27 cellular contexts compared by ENCODE assay signal in the genomic region with DNA sequence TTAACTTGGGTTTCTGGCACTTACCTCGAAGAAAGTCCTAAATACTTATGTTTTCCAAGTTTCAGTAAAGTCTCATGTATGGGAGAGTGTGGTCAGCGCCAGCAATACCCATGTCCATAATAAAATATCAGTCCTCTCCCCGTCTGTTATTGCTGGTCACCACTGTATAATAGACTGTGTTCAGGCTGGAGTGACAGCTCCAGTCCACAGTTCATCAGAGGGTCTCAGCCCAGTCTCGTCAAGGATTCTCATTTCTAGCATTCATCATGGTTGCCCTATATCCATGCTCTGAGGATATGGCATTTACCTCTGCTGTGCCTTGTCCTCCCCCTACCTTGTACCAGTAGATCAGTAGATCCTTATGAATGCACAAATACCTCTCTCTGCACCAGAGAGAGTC.
"Had no signal": no experiment of that assay in that cellular context is flagged by ENCODE, and none has a peak within 500 bp of the region (broad histone marks: within the 10 kb centered on the region; RNA-seq: fewer than 3 reads in every experiment).

No MANE protein-coding gene starts in this region.

- H3K4me1 Mint-ChIP-seq: stimulated activated effector memory CD8-positive, alpha-beta T cell treated with anti-CD3 and anti-CD28 coated beads, Interleukin-12 subunit alpha, Interleukin-12 subunit beta, amount 100 ng/mL, for 72 hours; stimulated activated naive B cell treated with anti-CD40 and anti-IgM and Interleukin-4, amounts not matched to agents 10 μg/mL and 1 μg/mL and 100 μg/mL, for 72 hours; stimulated activated naive CD8-positive, alpha-beta T cell treated with anti-CD3 and anti-CD28 coated beads, Interleukin-15, amount 100 ng/mL, for 72 hours had no signal

- H3K27ac ChIP-seq: stomach, suprapubic skin, testis, thoracic aorta, thyroid gland, tibial artery, tibial nerve, transverse colon, upper lobe of left lung, upper lobe of right lung, uterus, vagina had no signal

- H3K4me3 Mint-ChIP-seq: stimulated activated effector memory CD8-positive, alpha-beta T cell treated with anti-CD3 and anti-CD28 coated beads, Interleukin-12 subunit alpha, Interleukin-12 subunit beta, amount 100 ng/mL, for 72 hours; stimulated activated naive B cell treated with anti-CD40 and anti-IgM and Interleukin-4, amounts not matched to agents 10 μg/mL and 1 μg/mL and 100 μg/mL, for 72 hours; stimulated activated naive CD8-positive, alpha-beta T cell treated with anti-CD3 and anti-CD28 coated beads, Interleukin-15, amount 100 ng/mL, for 72 hours; stimulated activated naive CD8-positive, alpha-beta T cell treated with anti-CD3 and anti-CD28 coated beads, Interleukin-15, Interleukin-2, amounts not matched to agents 100 ng/mL and 50 ng/mL, for 24 hours; type B pancreatic cell had no signal

- H3K27ac Mint-ChIP-seq: stimulated activated effector memory CD8-positive, alpha-beta T cell treated with anti-CD3 and anti-CD28 coated beads, Interleukin-12 subunit alpha, Interleukin-12 subunit beta, amount 100 ng/mL, for 72 hours; stimulated activated naive B cell treated with anti-CD40 and anti-IgM and Interleukin-4, amounts not matched to agents 10 μg/mL and 1 μg/mL and 100 μg/mL, for 72 hours; stimulated activated naive CD8-positive, alpha-beta T cell treated with anti-CD3 and anti-CD28 coated beads, Interleukin-15, amount 100 ng/mL, for 72 hours; stimulated activated naive CD8-positive, alpha-beta T cell treated with anti-CD3 and anti-CD28 coated beads, Interleukin-15, Interleukin-2, amounts not matched to agents 100 ng/mL and 50 ng/mL, for 24 hours; type B pancreatic cell had no signal

- H3K27me3 Mint-ChIP-seq: stimulated activated naive CD8-positive, alpha-beta T cell treated with anti-CD3 and anti-CD28 coated beads, Interleukin-15, amount 100 ng/mL, for 72 hours had no signal

- DNase-seq: stimulated activated CD4-positive, alpha-beta T cell treated with anti-CD3 and anti-CD28 coated beads, Interleukin-2, amount 100 ng/mL, for 48 hours; stimulated activated CD4-positive, alpha-beta T cell treated with anti-CD3 and anti-CD28 coated beads, Interleukin-4, amount 100 ng/mL, for 1 hour; stimulated activated CD4-positive, alpha-beta T cell treated with anti-CD3 and anti-CD28 coated beads, Interleukin-4, amount 100 ng/mL, for 24 hours; stimulated activated CD4-positive, alpha-beta T cell treated with anti-CD3 and anti-CD28 coated beads, Interleukin-4, amount 100 ng/mL, for 4 hours; stimulated activated CD8-positive, alpha-beta memory T cell treated with anti-CD3 and anti-CD28 coated beads, Interleukin-4, amount 100 ng/mL, for 48 hours; stimulated activated naive B cell treated with anti-CD40 and anti-IgM and Interleukin-4, amounts not matched to agents 10 μg/mL and 1 μg/mL and 100 μg/mL, for 72 hours; stimulated activated naive CD4-positive, alpha-beta T cell; stimulated activated naive CD4-positive, alpha-beta T cell treated with Interleukin-2 at 50 U/mL for 16 hours; stimulated activated naive CD8-positive, alpha-beta T cell treated with anti-CD3 and anti-CD28 coated beads, Interleukin-15, amount 100 ng/mL, for 72 hours; stimulated activated naive CD8-positive, alpha-beta T cell treated with anti-CD3 and anti-CD28 coated beads, Interleukin-15, Interleukin-2, amounts not matched to agents 100 U/mL and 50 U/mL, for 24 hours; stomach; substantia nigra; testis; thyroid gland; tibial artery; transverse colon; trophoblast cell; upper lobe of left lung; upper lobe of right lung; uterus had no signal

- ATAC-seq: stimulated activated effector memory CD8-positive, alpha-beta T cell treated with anti-CD3 and anti-CD28 coated beads, Interleukin-12 subunit alpha, Interleukin-12 subunit beta, amount 100 ng/mL, for 72 hours; stimulated activated naive B cell treated with anti-CD40 and anti-IgM and Interleukin-4, amounts not matched to agents 10 μg/mL and 1 μg/mL and 100 μg/mL, for 72 hours; stimulated activated naive CD8-positive, alpha-beta T cell treated with anti-CD3 and anti-CD28 coated beads, Interleukin-15, amount 100 ng/mL, for 72 hours; stimulated activated naive CD8-positive, alpha-beta T cell treated with anti-CD3 and anti-CD28 coated beads, Interleukin-15, Interleukin-2, amounts not matched to agents 100 U/mL and 50 U/mL, for 24 hours; upper lobe of right lung had no signal

- H3K36me3 Mint-ChIP-seq: stimulated activated effector memory CD8-positive, alpha-beta T cell treated with anti-CD3 and anti-CD28 coated beads, Interleukin-12 subunit alpha, Interleukin-12 subunit beta, amount 100 ng/mL, for 72 hours; stimulated activated naive B cell treated with anti-CD40 and anti-IgM and Interleukin-4, amounts not matched to agents 10 μg/mL and 1 μg/mL and 100 μg/mL, for 72 hours; type B pancreatic cell had no signal

- H3K9me3 Mint-ChIP-seq: stimulated activated effector memory CD8-positive, alpha-beta T cell treated with anti-CD3 and anti-CD28 coated beads, Interleukin-12 subunit alpha, Interleukin-12 subunit beta, amount 100 ng/mL, for 72 hours; type B pancreatic cell had no signal
